15 cellular contexts compared by ENCODE assay signal in the genomic region with DNA sequence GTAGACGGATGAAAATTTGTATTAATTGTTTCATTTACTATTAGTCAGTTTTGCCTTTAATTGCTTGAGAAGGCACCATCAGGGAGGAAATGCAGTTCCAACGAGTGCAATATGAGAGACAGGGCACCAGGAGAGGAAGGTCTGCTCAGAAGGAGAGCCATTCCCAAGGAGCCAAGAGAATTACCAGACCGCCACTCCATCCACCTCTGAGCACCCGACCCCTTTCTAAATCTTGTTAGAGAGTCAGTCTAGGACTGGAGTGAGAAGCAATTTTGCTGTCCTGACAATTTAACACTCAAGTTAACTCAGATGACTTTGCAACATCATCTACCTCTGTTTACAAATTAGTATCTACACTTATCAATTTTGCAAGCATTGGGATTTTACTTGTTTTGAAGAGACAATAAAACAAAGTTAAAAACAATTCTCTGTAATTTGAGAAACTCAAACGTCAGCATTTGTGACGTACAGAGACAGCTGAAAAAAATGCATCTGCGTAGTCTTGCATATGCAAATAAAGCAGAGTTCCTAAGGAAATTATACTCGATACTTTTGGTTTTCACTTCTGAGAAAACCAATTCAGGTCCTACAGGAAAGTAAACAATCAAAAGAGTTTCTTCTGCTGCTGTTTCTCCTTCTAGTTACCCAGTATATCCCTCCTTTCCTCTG.
"Had no signal": no experiment of that assay in that cellular context is flagged by ENCODE, and none has a peak within 500 bp of the region (broad histone marks: within the 10 kb centered on the region; RNA-seq: fewer than 3 reads in every experiment).

No MANE protein-coding gene starts in this region.

- H3K27me3 ChIP-seq: adrenal gland, gastroesophageal sphincter, neutrophil, thyroid gland had no signal

- H3K79me2 ChIP-seq: parathyroid adenoma had no signal

- FAIRE-seq: urothelium cell line had no signal

- DNase-seq: activated CD4-positive, alpha-beta T cell treated with anti-CD3 and anti-CD28 coated beads for 1 hour; activated CD4-positive, alpha-beta T cell treated with anti-CD3 and anti-CD28 coated beads, Interleukin-2, amount 50 U/mL, for 48 hours; activated effector memory CD4-positive, alpha-beta T cell treated with anti-CD3 and anti-CD28 coated beads, Interleukin-2, amount 50 U/mL, for 16 hours; adrenal gland; islet precursor cell; midbrain; retina; stimulated activated CD4-positive, alpha-beta T cell treated with anti-CD3 and anti-CD28 coated beads, Interleukin-4, amount 100 ng/mL, for 1 hour; stimulated activated naive B cell treated with anti-CD40 and anti-IgM and Interleukin-4, amounts not matched to agents 10 μg/mL and 1 μg/mL and 100 μg/mL, for 72 hours; thyroid gland had no signal

- H3K27me3 Mint-ChIP-seq: activated naive CD4-positive, alpha-beta T cell treated with anti-CD3 and anti-CD28 coated beads, Interleukin-2, amount 50 U/mL, for 24 hours; stimulated activated naive B cell treated with anti-CD40 and anti-IgM and Interleukin-4, amounts not matched to agents 10 μg/mL and 1 μg/mL and 100 μg/mL, for 72 hours had no signal

- H3K27ac Mint-ChIP-seq: activated naive CD4-positive, alpha-beta T cell treated with anti-CD3 and anti-CD28 coated beads, Interleukin-2, amount 50 U/mL, for 24 hours; stimulated activated naive B cell treated with anti-CD40 and anti-IgM and Interleukin-4, amounts not matched to agents 10 μg/mL and 1 μg/mL and 100 μg/mL, for 72 hours had no signal

- H3K4me3 Mint-ChIP-seq: activated naive CD4-positive, alpha-beta T cell treated with anti-CD3 and anti-CD28 coated beads, Interleukin-2, amount 50 U/mL, for 24 hours; stimulated activated naive B cell treated with anti-CD40 and anti-IgM and Interleukin-4, amounts not matched to agents 10 μg/mL and 1 μg/mL and 100 μg/mL, for 72 hours had no signal

- H3K4me3 ChIP-seq: adrenal gland, gastroesophageal sphincter, thyroid gland had no signal

- H3K36me3 ChIP-seq: adrenal gland, gastroesophageal sphincter, neutrophil, thyroid gland had no signal

- H3K9ac ChIP-seq: parathyroid adenoma had no signal

- H3K27ac ChIP-seq: gastroesophageal sphincter, neutrophil, parathyroid adenoma, thyroid gland had no signal

- H2AFZ ChIP-seq: parathyroid adenoma had no signal

- H3K4me1 ChIP-seq: gastroesophageal sphincter, parathyroid adenoma, thyroid gland had no signal

- H3K36me3 Mint-ChIP-seq: activated naive CD4-positive, alpha-beta T cell treated with anti-CD3 and anti-CD28 coated beads, Interleukin-2, amount 50 U/mL, for 24 hours; stimulated activated naive B cell treated with anti-CD40 and anti-IgM and Interleukin-4, amounts not matched to agents 10 μg/mL and 1 μg/mL and 100 μg/mL, for 72 hours had no signal

- ATAC-seq: gastroesophageal sphincter; stimulated activated naive B cell treated with anti-CD40 and anti-IgM and Interleukin-4, amounts not matched to agents 10 μg/mL and 1 μg/mL and 100 μg/mL, for 72 hours had no signal

- H3K9me3 ChIP-seq: adrenal gland, gastroesophageal sphincter, neutrophil, thyroid gland had no signal

- H3K9me3 Mint-ChIP-seq: activated naive CD4-positive, alpha-beta T cell treated with anti-CD3 and anti-CD28 coated beads, Interleukin-2, amount 50 U/mL, for 24 hours; stimulated activated naive B cell treated with anti-CD40 and anti-IgM and Interleukin-4, amounts not matched to agents 10 μg/mL and 1 μg/mL and 100 μg/mL, for 72 hours had no signal

- H3K4me1 Mint-ChIP-seq: activated naive CD4-positive, alpha-beta T cell treated with anti-CD3 and anti-CD28 coated beads, Interleukin-2, amount 50 U/mL, for 24 hours; stimulated activated naive B cell treated with anti-CD40 and anti-IgM and Interleukin-4, amounts not matched to agents 10 μg/mL and 1 μg/mL and 100 μg/mL, for 72 hours had no signal
